ENCODE assay signal across 9 cellular contexts in the genomic region with DNA sequence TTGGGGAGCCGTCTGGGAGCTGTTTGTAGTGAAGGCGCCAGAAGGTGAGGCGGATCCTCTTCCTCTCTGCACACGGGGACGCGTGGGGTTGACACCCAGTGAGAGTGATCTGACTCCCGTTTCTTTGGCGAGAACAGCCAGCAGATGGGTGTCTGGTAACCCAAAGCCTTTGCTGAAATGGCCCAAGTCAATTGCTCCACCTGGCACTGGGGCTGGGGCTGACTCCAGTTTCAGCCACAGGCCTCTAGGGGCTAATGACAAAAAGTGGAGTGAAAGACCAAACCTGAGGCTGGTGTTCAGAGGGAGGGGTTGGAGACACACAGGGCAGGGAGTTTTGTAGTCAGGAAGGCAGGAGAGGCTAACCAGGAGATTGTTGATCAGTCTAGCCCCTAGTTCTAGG.
A peak's percentile ranks its signal among the peaks of the same experiment; 100 is the strongest.
DNase-seq lines count a peak whose midpoint lies in the region; ATAC-seq and TF ChIP-seq lines count a peak whose summit lies in the region.
"Had no signal": no experiment of that assay in that cellular context is flagged by ENCODE, and none has a peak within 500 bp of the region (broad histone marks: within the 10 kb centered on the region; RNA-seq: fewer than 3 reads in every experiment).

No MANE protein-coding gene starts in this region.

- no peaks in the 10 kb centered on the region for H3K4me1 ChIP-seq in foreskin keratinocyte

- H3K27me3 Mint-ChIP-seq in activated CD4-positive, alpha-beta T cell treated with anti-CD3 and anti-CD28 coated beads, Interleukin-2, amount 10 ng/mL, durations not matched to agents 7 days and 5 days, result peaks cover 18% of the 10 kb centered on the region

- H3K4me1 Mint-ChIP-seq in activated CD4-positive, alpha-beta T cell treated with anti-CD3 and anti-CD28 coated beads, Interleukin-2, amount 10 ng/mL, durations not matched to agents 7 days and 5 days, result no peaks in the 10 kb centered on the region

- H3K4me3 Mint-ChIP-seq in activated CD4-positive, alpha-beta T cell treated with anti-CD3 and anti-CD28 coated beads, Interleukin-2, amount 10 ng/mL, durations not matched to agents 7 days and 5 days, result no peak overlapping the region

- DNase-seq in GM13977 (ENCODE audit: low spot score) (peak; percentile 17), HuH-7.5 (ENCODE audit: low spot score) (peak; percentile 23), foreskin keratinocyte (no peak), hippocampal formation (lab: John Stamatoyannopoulos, UW) (no peak), NCI-H1930 (lab: John Stamatoyannopoulos, UW) (no peak)
- DNase-seq in activated CD4-positive, alpha-beta T cell treated with anti-CD3 and anti-CD28 coated beads, Interleukin-2, amount 10 ng/mL, durations not matched to agents 7 days and 5 days, result no peak
- DNase-seq: GF-D8 had no signal

- ATAC-seq in GM21515 (IDR thresholded peaks at IDR 0.05; ENCODE audit: unreplicated experiment) (peak; percentile 74), foreskin keratinocyte (peak; percentile 54), GM18519 (IDR thresholded peaks at IDR 0.05; ENCODE audit: low FRiP score, unreplicated experiment) (no peak)

- CTCF ChIA-PET in activated CD4-positive, alpha-beta T cell treated with anti-CD3 and anti-CD28 coated beads, Interleukin-2, amount 10 ng/mL, durations not matched to agents 7 days and 5 days (lab: Charles Lee), result interaction anchor here (0.8 kb wide), 1 partner anchor 166 kb away, joined by 3 read pairs; no protein-coding TSS in a partner anchor

- H3K36me3 Mint-ChIP-seq in activated CD4-positive, alpha-beta T cell treated with anti-CD3 and anti-CD28 coated beads, Interleukin-2, amount 10 ng/mL, durations not matched to agents 7 days and 5 days (ENCODE audit: low read depth), result no peaks in the 10 kb centered on the region

- POLR2A ChIA-PET in activated CD4-positive, alpha-beta T cell treated with anti-CD3 and anti-CD28 coated beads, Interleukin-2, amount 10 ng/mL, durations not matched to agents 7 days and 5 days (lab: Charles Lee), result no interaction called here

- H3K27ac Mint-ChIP-seq in activated CD4-positive, alpha-beta T cell treated with anti-CD3 and anti-CD28 coated beads, Interleukin-2, amount 10 ng/mL, durations not matched to agents 7 days and 5 days, result no peak overlapping the region

- in situ Hi-C loops in GM13977 (cut with MboI; ENCODE audit: low pct_unique_long_range_greater_than_20kb, low sequenced_read_pairs, unreplicated experiment), result no loop called here

- H3K9me3 Mint-ChIP-seq in activated CD4-positive, alpha-beta T cell treated with anti-CD3 and anti-CD28 coated beads, Interleukin-2, amount 10 ng/mL, durations not matched to agents 7 days and 5 days, result no peaks in the 10 kb centered on the region

- no peak overlapping the region for H3K27ac ChIP-seq in foreskin keratinocyte

- H3K27me3 ChIP-seq in foreskin keratinocyte, result peaks cover 5% of the 10 kb centered on the region

- no peak for TF ChIP-seq CTCF in GM13977 (IDR thresholded peaks at IDR 0.05; ENCODE audit: extremely low read depth, insufficient read depth, missing control alignments)
- TF ChIP-seq CTCF in foreskin keratinocyte (conservative IDR thresholded peaks at IDR 0.05), result peak; percentile 13

Comparison
In these comparisons a context has a peak if more than half of its experiments do, and no peak if none do; other contexts are left out.
1. DNase-seq: peak in GM13977 (single experiment) and HuH-7.5 (single experiment); none in foreskin keratinocyte (0 of 2), hippocampal formation (0 of 2), NCI-H1930 (0 of 2) and activated CD4-positive, alpha-beta T cell treated with anti-CD3 and anti-CD28 coated beads, Interleukin-2, amount 10 ng/mL, durations not matched to agents 7 days and 5 days (single experiment).